ENCODE assay signal across 9 cellular contexts in the genomic region with DNA sequence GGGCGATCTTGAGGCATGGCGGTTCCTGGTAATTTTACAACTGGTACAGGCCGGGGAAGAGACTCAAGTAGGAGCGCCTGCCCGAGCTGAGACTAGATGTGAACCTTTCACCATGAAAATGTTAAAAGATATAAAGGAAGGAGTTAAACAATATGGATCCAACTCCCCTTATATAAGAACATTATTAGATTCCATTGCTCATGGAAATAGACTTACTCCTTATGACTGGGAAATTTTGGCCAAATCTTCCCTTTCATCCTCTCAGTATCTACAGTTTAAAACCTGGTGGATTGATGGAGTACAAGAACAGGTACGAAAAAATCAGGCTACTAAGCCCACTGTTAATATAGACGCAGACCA. TPM values are rescaled to one million over a fixed set of nuclear protein-coding genes. Genes with fewer than 3 reads are reported as not detected.
"Had no signal": no experiment of that assay in that cellular context is flagged by ENCODE, and none has a peak within 500 bp of the region (broad histone marks: within the 10 kb centered on the region; RNA-seq: fewer than 3 reads in every experiment).

No MANE protein-coding gene starts in this region.

RNA-seq across cellular contexts. Expression of a gene that starts 40.3 kb away (rescaled TPM):
- total RNA-seq: activated CD8-positive, alpha-beta T cell treated with anti-CD3 and anti-CD28 coated beads for 36 hours; activated T-cell treated with anti-CD3 and anti-CD28 coated beads, Interleukin-2, amount 50 U/mL, for 72 hours; aorta; body of pancreas; LHCN-M2; MCF 10A; NCI-H460; SJSA1; T-helper 1 cell treated with Interleukin-12 subunit alpha and Interleukin-12 subunit beta and Interleukin-4 antibody, amounts not matched to agents 30 ng/mL and 1 ng/mL, for 36 hours had no signal
- polyA plus RNA-seq: aorta had no signal
